8 cellular contexts compared by ENCODE assay signal in the genomic region with DNA sequence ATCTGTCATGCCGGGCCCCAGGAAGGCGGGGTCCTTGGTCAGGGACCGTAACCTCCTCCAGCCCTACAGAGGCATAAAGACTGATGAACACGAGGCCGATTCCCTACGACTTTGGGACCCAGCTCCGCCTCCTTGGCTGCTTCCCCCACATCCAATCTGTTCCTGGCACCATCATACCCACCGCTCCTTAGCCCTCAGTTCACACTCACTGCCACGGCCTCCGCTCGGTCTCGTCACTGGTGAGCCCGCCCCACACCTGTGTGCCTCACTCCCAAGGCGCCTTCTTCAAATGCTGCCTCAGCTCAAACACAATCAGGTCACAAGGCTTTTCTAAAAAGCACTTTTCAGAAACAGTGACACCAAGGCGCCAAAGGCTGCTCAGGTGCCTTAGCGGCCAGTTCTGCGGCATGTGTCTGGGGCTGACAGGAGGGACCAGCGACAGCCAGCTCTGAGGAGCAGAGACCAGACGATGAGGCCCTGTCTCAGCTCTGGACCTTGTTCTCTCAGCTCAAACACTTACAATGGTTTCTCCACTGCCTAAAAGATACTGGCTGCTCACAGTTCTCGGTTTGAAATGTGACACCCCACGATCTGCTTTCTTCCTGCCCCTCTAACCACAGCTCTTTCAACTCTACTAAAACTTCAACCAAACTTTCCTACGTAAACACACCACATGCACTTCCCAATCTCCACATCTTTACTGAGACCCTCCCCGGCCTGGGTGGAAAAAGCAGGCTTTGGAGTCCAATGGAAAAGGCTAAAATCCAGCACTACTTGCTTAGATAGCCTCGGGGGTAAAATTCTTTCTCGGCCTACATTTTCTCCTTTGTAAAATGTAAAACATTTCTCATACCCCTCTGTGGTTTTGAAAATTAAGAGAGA. TPM values are rescaled to one million over a fixed set of nuclear protein-coding genes. Genes with fewer than 3 reads are reported as not detected.
DNase-seq lines count a peak whose midpoint lies in the region; ATAC-seq and TF ChIP-seq lines count a peak whose summit lies in the region.

No MANE protein-coding gene starts in this region.

- peaks cover 2% of the 10 kb centered on the region for H3K27me3 Mint-ChIP-seq in HFFc6 (ENCODE audit: insufficient read depth)

- H3K4me1 ChIP-seq in esophagus (ENCODE audit: control insufficient read depth in 2 of 2, insufficient read depth in 2 of 2, low read length in 1 of 2) = no peaks in the 10 kb centered on the region

- WGBS in esophagus, 2 donors = 73 to 75% methylated on average over 25 of the region's 25 CpGs

- H3K36me3 Mint-ChIP-seq in HFFc6 (ENCODE audit: low read depth) = peaks cover 39% of the 10 kb centered on the region

- TF ChIP-seq CTCF in HFFc6 (IDR thresholded peaks at IDR 0.05) = no peak

- H3K4me1 Mint-ChIP-seq in HFFc6 (ENCODE audit: low read depth) = peaks cover 27% of the 10 kb centered on the region

- peak overlapping the region; percentile 17 to 33 for H3K27ac ChIP-seq in esophagus (ENCODE audit: low read depth in 2 of 2, low read length in 1 of 2)

- peak overlapping the region; percentile 47 for H3K27ac Mint-ChIP-seq in HFFc6

- H3K9me3 ChIP-seq in esophagus (ENCODE audit: control insufficient read depth in 2 of 2, insufficient read depth in 1 of 2, low read depth in 1 of 2, low read length in 1 of 2) = no peaks in the 10 kb centered on the region

- H3K36me3 ChIP-seq in esophagus (ENCODE audit: control insufficient read depth in 2 of 2, insufficient read depth in 2 of 2, low read length in 1 of 2) = peaks cover 29 to 64% of the 10 kb centered on the region in 2 donors

- H3K27me3 ChIP-seq in esophagus (ENCODE audit: control insufficient read depth in 1 of 2, insufficient read depth in 2 of 2, low read length in 2 of 2) = no peaks in the 10 kb centered on the region

- H3K4me3 Mint-ChIP-seq in HFFc6 = peak overlapping the region; percentile 12

- DNase-seq in HFFc6 = peak; percentile 53
- peak; percentile 76 for DNase-seq in activated CD8-positive, alpha-beta memory T cell treated with anti-CD3 and anti-CD28 coated beads for 24 hours
- peak in 2 of 3 experiments; percentile 8 to 11 for DNase-seq in stimulated activated CD4-positive, alpha-beta T cell treated with anti-CD3 and anti-CD28 coated beads, TNF-alpha, amount 100 ng/mL, for 4 hours (ENCODE audit: low read depth in 3 of 3)
- DNase-seq in GM19238 (ENCODE audit: insufficient read length, low spot score) = no peak
- DNase-seq in NCI-H69 (lab: John Stamatoyannopoulos, UW) = no peak
- DNase-seq in HK-2 (ENCODE audit: unreplicated experiment) = no peak

- ATAC-seq in GM21786 (IDR thresholded peaks at IDR 0.05; ENCODE audit: unreplicated experiment) = no peak

- no peaks in the 10 kb centered on the region for H3K9me3 Mint-ChIP-seq in HFFc6

- no peak overlapping the region for H3K4me3 ChIP-seq in esophagus (ENCODE audit: low read depth in 1 of 2, low read length in 2 of 2)

RNA-seq across cellular contexts. Expression of a gene that starts 33.2 kb away (rescaled TPM):
- 10 to 100 TPM; 12.5 to 22.2 (median 13.1) TPM for total RNA-seq in HFFc6 (2021; fragmentation: NEBNext Ultra II Directional; extraction: Animal tissue kit (Norgen Biotek cat#: 25700))
- 10 to 100 TPM; 11.0 to 11.5 TPM for polyA plus RNA-seq in esophagus

RNA-seq across cellular contexts. Expression of a gene that starts 33.3 kb away (rescaled TPM):
- 10 to 100 TPM; 19.3 to 26.6 (median 23.1) TPM for total RNA-seq in HFFc6 (2021; fragmentation: NEBNext Ultra II Directional; extraction: Animal tissue kit (Norgen Biotek cat#: 25700))
- polyA plus RNA-seq in esophagus = 10 to 100 TPM; 11.3 to 18.3 TPM

Comparison
In these comparisons a context has a peak if more than half of its experiments do, and no peak if none do; other contexts are left out.
1. DNase-seq: peak in HFFc6 (single experiment), activated CD8-positive, alpha-beta memory T cell treated with anti-CD3 and anti-CD28 coated beads for 24 hours (single experiment) and stimulated activated CD4-positive, alpha-beta T cell treated with anti-CD3 and anti-CD28 coated beads, TNF-alpha, amount 100 ng/mL, for 4 hours (2 of 3); none in GM19238 (single experiment), NCI-H69 (single experiment) and HK-2 (single experiment).